Comparison of ENCODE assay signal across 17 cellular contexts in genomic region chr2:1539441-1539840, GRCh38.
DNase-seq lines count a peak whose midpoint lies in the region; ATAC-seq and TF ChIP-seq lines count a peak whose summit lies in the region.
"Had no signal": no experiment of that assay in that cellular context is flagged by ENCODE, and none has a peak within 500 bp of the region (broad histone marks: within the 10 kb centered on the region; RNA-seq: fewer than 3 reads in every experiment).

No MANE protein-coding gene starts in this region.

- H3K4me2 ChIP-seq in neuronal stem cell (ENCODE audit: insufficient read depth, low read length, poor library complexity, severe bottlenecking), result no peak overlapping the region
- H3K4me2 ChIP-seq: A549 had no signal

- H3K27ac ChIP-seq in heart left ventricle (no peak overlapping the region), neuronal stem cell (replicated peaks; ENCODE audit: low read length) (no peak overlapping the region)
- H3K27ac ChIP-seq: A549, GM23248 had no signal

- H3K23ac ChIP-seq in neuronal stem cell (ENCODE audit: low read depth, low read length, poor library complexity), result peak overlapping the region; percentile 7

- H3K9me3 ChIP-seq in heart left ventricle (no peaks in the 10 kb centered on the region), T-helper 17 cell (ENCODE audit: control insufficient read depth, low read length, poor library complexity, severe bottlenecking) (no peaks in the 10 kb centered on the region), neuronal stem cell (replicated peaks in 1 of 2; ENCODE audit: control insufficient read depth in 2 of 2, insufficient read depth in 1 of 2, low read depth in 1 of 2, low read length in 2 of 2) (no peaks in the 10 kb centered on the region)
- H3K9me3 ChIP-seq: A549, BE2C had no signal

- H3K36me3 Mint-ChIP-seq in T-helper 17 cell (ENCODE audit: low read depth), result no peaks in the 10 kb centered on the region
- no peaks in the 10 kb centered on the region for H3K36me3 Mint-ChIP-seq in activated T-cell treated with anti-CD3 and anti-CD28 coated beads, Interleukin-2, amount 50 U/mL, for 4 hours (ENCODE audit: insufficient read depth)
- H3K36me3 Mint-ChIP-seq: CD4-positive, alpha-beta memory T cell had no signal

- no peak for TF ChIP-seq CTCF in heart left ventricle (IDR thresholded peaks at IDR 0.05)

- H2BK120ac ChIP-seq in neuronal stem cell (ENCODE audit: low read depth, low read length), result no peak overlapping the region

- H3K4me3 Mint-ChIP-seq in T-helper 17 cell, result no peak overlapping the region
- H3K4me3 Mint-ChIP-seq in activated T-cell treated with anti-CD3 and anti-CD28 coated beads, Interleukin-2, amount 50 U/mL, for 4 hours, result no peak overlapping the region
- H3K4me3 Mint-ChIP-seq: CD4-positive, alpha-beta memory T cell; H9 had no signal

- H3K4me3 ChIP-seq in heart left ventricle (no peak overlapping the region), neuronal stem cell (ENCODE audit: low read length in 2 of 2) (peak overlapping the region in 1 of 2 donors; percentile 56)
- H3K4me3 ChIP-seq: A549, GM23248 had no signal

- intact Hi-C loops in cardiac septum (cut with DNase I) (no loop called here), heart left ventricle (cut with DNase I) (no loop called here)

- DNase-seq in cardiac septum (ENCODE audit: low spot score) (peak; percentile 67), heart left ventricle (no peak), T-helper 17 cell (no peak), neuronal stem cell (ENCODE audit: low spot score) (no peak)
- no peak for DNase-seq in activated T-cell treated with anti-CD3 and anti-CD28 coated beads, Interleukin-2, amount 50 U/mL, for 4 hours
- DNase-seq: BE2C, C1 segment of cervical spinal cord, Calu3, DMS53, DMS79 treated with DMSO at 0.1 percent for 48 hours, GF-D8 had no signal

- H3K4ac ChIP-seq in neuronal stem cell (ENCODE audit: low read length), result no peak overlapping the region

- H3K4me1 ChIP-seq in heart left ventricle (no peaks in the 10 kb centered on the region), neuronal stem cell (ENCODE audit: control insufficient read depth in 2 of 2, insufficient read depth in 1 of 2, low read depth in 1 of 2, low read length in 2 of 2) (peaks cover 0 to 2% of the 10 kb centered on the region in 2 donors)
- H3K4me1 ChIP-seq: A549 had no signal

- H2BK12ac ChIP-seq in neuronal stem cell (ENCODE audit: low read length), result no peak overlapping the region

- H3K27me3 Mint-ChIP-seq in T-helper 17 cell, result peaks cover 6% of the 10 kb centered on the region
- peaks cover 3% of the 10 kb centered on the region for H3K27me3 Mint-ChIP-seq in activated T-cell treated with anti-CD3 and anti-CD28 coated beads, Interleukin-2, amount 50 U/mL, for 4 hours (ENCODE audit: low read depth)

- H3K79me1 ChIP-seq in neuronal stem cell (ENCODE audit: low read depth, low read length), result no peaks in the 10 kb centered on the region

- no peak overlapping the region for H2BK5ac ChIP-seq in neuronal stem cell (ENCODE audit: low read length)

- TF ChIP-seq POLR2A in heart left ventricle (IDR thresholded peaks at IDR 0.05), result no peak

- H2BK15ac ChIP-seq in neuronal stem cell (ENCODE audit: low read length), result no peak overlapping the region

- H3K4me1 Mint-ChIP-seq in T-helper 17 cell, result peaks cover 13% of the 10 kb centered on the region
- H3K4me1 Mint-ChIP-seq in activated T-cell treated with anti-CD3 and anti-CD28 coated beads, Interleukin-2, amount 50 U/mL, for 4 hours (ENCODE audit: low read depth), result peaks cover 4% of the 10 kb centered on the region

- H2AK5ac ChIP-seq in neuronal stem cell (ENCODE audit: low read depth, low read length), result no peak overlapping the region

- no peak overlapping the region for H2AFZ ChIP-seq in neuronal stem cell (ENCODE audit: low read length)
- H2AFZ ChIP-seq: GM23248 had no signal

- WGBS in heart left ventricle, 4 donors, result 88 to 92% (median 90%) methylated on average over 19 of the region's 19 CpGs
- no CpG with 5 or more reads among the region's 19 CpGs for WGBS in neuronal stem cell (ENCODE audit: extremely low coverage in 2 of 2, insufficient read length in 2 of 2, insufficient replicate concordance in 1 of 2), 2 donors

- no peaks in the 10 kb centered on the region for H3K9me3 Mint-ChIP-seq in activated T-cell treated with anti-CD3 and anti-CD28 coated beads, Interleukin-2, amount 50 U/mL, for 4 hours

- H3K14ac ChIP-seq in neuronal stem cell (ENCODE audit: low read length), result peak overlapping the region; percentile 33

- H3K27me3 ChIP-seq in heart left ventricle (peaks cover 0 to 2% (median 0%) of the 10 kb centered on the region in 9 donors), neuronal stem cell (ENCODE audit: control insufficient read depth in 3 of 3, insufficient read depth in 3 of 3, low read depth in 1 of 3, low read length in 3 of 3) (peaks cover 0 to 6% (median 0%) of the 10 kb centered on the region in 3 experiments)
- H3K27me3 ChIP-seq: BE2C had no signal

- H3K36me3 ChIP-seq in heart left ventricle (no peaks in the 10 kb centered on the region), neuronal stem cell (replicated peaks in 1 of 2; ENCODE audit: control insufficient read depth in 2 of 2, insufficient read depth in 2 of 2, low read length in 2 of 2) (no peaks in the 10 kb centered on the region)
- H3K36me3 ChIP-seq: BE2C had no signal

- peak overlapping the region; percentile 76 for H3K18ac ChIP-seq in neuronal stem cell (ENCODE audit: low read length)

- no peak overlapping the region for H4K8ac ChIP-seq in neuronal stem cell (ENCODE audit: low read depth, low read length)

- no peak overlapping the region for H4K91ac ChIP-seq in neuronal stem cell (ENCODE audit: low read depth, low read length, poor library complexity)

- H3K9ac ChIP-seq in neuronal stem cell (ENCODE audit: low read depth, low read length, poor library complexity), result no peak overlapping the region
- H3K9ac ChIP-seq: GM23248 had no signal

- H3K27ac Mint-ChIP-seq in T-helper 17 cell, result peak overlapping the region; percentile 45

- ATAC-seq in heart left ventricle (no peak), T-helper 17 cell (no peak), GM18861 (IDR thresholded peaks at IDR 0.05; ENCODE audit: unreplicated experiment) (no peak), HG03342 (IDR thresholded peaks at IDR 0.05; ENCODE audit: unreplicated experiment) (no peak)
- no peak for ATAC-seq in activated T-cell treated with anti-CD3 and anti-CD28 coated beads, Interleukin-2, amount 50 U/mL, for 4 hours
